In the genomic region with DNA sequence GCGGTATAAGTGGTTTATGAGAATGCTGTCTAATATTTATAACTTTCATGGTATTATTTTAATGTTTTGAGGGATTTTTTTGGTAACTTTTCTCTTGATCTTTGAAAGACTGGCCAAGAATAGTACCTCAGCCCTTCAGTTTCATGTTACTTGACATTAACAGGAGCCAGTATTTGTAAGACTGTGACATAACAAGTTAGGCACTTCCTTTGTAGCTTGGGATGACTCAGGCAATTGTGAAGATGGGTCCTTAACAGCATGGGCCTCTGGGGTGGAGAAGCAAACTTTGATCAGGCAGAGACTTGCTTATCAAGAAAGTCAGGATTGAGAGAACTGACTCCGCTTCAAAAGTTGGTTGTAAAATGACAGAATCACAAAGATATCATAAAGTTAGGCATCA, we compare ENCODE assay signal across 10 cellular contexts. TPM values are rescaled to one million over a fixed set of nuclear protein-coding genes. Genes with fewer than 3 reads are reported as not detected.
A peak's percentile ranks its signal among the peaks of the same experiment; 100 is the strongest.
DNase-seq lines count a peak whose midpoint lies in the region; ATAC-seq and TF ChIP-seq lines count a peak whose summit lies in the region.
"Had no signal": no experiment of that assay in that cellular context is flagged by ENCODE, and none has a peak within 500 bp of the region (broad histone marks: within the 10 kb centered on the region; RNA-seq: fewer than 3 reads in every experiment).

No MANE protein-coding gene starts in this region.

- intact Hi-C loops in HCT116 (cut with micrococcal nuclease) = no loop called here
- intact Hi-C loops in activated CD8-positive, alpha-beta T cell treated with anti-CD3 and anti-CD28 coated beads for 36 hours (cut with micrococcal nuclease) = no loop called here

- TF ChIP-seq RAD21 in HCT116 (IDR thresholded peaks at IDR 0.05; ENCODE audit: low read depth) (0 out of 2 replicates have a peak, but pooled peaks have one; percentile 4), SK-N-SH (IDR thresholded peaks at IDR 0.05; ENCODE audit: low read length) (no peak)

- CTCF ChIA-PET in HCT116 (lab: Charles Lee) (interaction anchor here (0.5 kb wide), 1 partner anchor 898 kb away, joined by 3 read pairs; no protein-coding TSS in a partner anchor), SK-N-SH (lab: Yijun Ruan, JAX) (no interaction called here)
- CTCF ChIA-PET in activated CD8-positive, alpha-beta T cell treated with anti-CD3 and anti-CD28 coated beads for 36 hours (lab: Charles Lee) = no interaction called here

- DNase-seq in HCT116 (ENCODE audit: low read depth, low spot score) (peak; percentile 28), SK-N-SH (no peak), fibroblast of villous mesenchyme (ENCODE audit: low read depth) (peak; percentile 76), smooth muscle cell of the brain vasculature (ENCODE audit: low read depth, low spot score) (peak; percentile 23), HuH-7 (ENCODE audit: low spot score) (no peak), foreskin melanocyte (no peak)
- DNase-seq in activated CD8-positive, alpha-beta T cell treated with anti-CD3 and anti-CD28 coated beads for 36 hours = no peak
- DNase-seq: activated effector memory CD4-positive, alpha-beta T cell treated with Interleukin-2 at 50 U/mL for 16 hours; Karpas-422; stimulated activated CD4-positive, alpha-beta T cell treated with anti-CD3 and anti-CD28 coated beads, Interleukin-1b, Interleukin-23, amount 100 ng/mL, for 48 hours had no signal

- POLR2A ChIA-PET in HCT116 (lab: Charles Lee) = no interaction called here
- POLR2A ChIA-PET in SK-N-SH (lab: Yijun Ruan, JAX) = no interaction called here
- POLR2A ChIA-PET in activated CD8-positive, alpha-beta T cell treated with anti-CD3 and anti-CD28 coated beads for 36 hours (lab: Charles Lee) = no interaction called here

- H3K27me3 ChIP-seq in HCT116 (ENCODE audit: insufficient read depth, low read length) (no peaks in the 10 kb centered on the region), SK-N-SH (ENCODE audit: insufficient read depth) (no peaks in the 10 kb centered on the region)

- RAD21 ChIA-PET in HCT116 (lab: Charles Lee; ENCODE audit: low non-redundant PET in 1 of 2, low total read pairs in 2 of 2, uncharacterized antibody in 2 of 2, unreplicated experiment in 2 of 2) = no interaction called here

- peak; percentile 32; the same call in 1 of the 2 replicates for ATAC-seq in HCT116
- no peak for ATAC-seq in activated CD8-positive, alpha-beta T cell treated with anti-CD3 and anti-CD28 coated beads for 36 hours

- no peak overlapping the region for H3K27ac Mint-ChIP-seq in activated CD8-positive, alpha-beta T cell treated with anti-CD3 and anti-CD28 coated beads for 36 hours

- H3K4me2 ChIP-seq in HCT116 (ENCODE audit: low read length) (peak overlapping the region; percentile 34), SK-N-SH (peak overlapping the region; percentile 20; the same call in 1 of the 2 replicates)

- no peak overlapping the region for H3K4me3 Mint-ChIP-seq in activated CD8-positive, alpha-beta T cell treated with anti-CD3 and anti-CD28 coated beads for 36 hours

- TF ChIP-seq POLR2A in HCT116 (IDR thresholded peaks at IDR 0.05; ENCODE audit: borderline replicate concordance, extremely low read depth, insufficient read depth, insufficient read length) = no peak

- H3K9me2 ChIP-seq in HCT116 (ENCODE audit: insufficient read depth) (no peaks in the 10 kb centered on the region), SK-N-SH (no peaks in the 10 kb centered on the region)

- H3K36me3 ChIP-seq in HCT116 (ENCODE audit: control insufficient read depth in 1 of 2, insufficient read depth in 2 of 2, low read length in 2 of 2) (no peaks in the 10 kb centered on the region), SK-N-SH (replicated peaks in 1 of 2; ENCODE audit: control insufficient read depth in 1 of 2, insufficient read depth in 2 of 2, low read length in 1 of 2) (peaks cover 50 to 51% of the 10 kb centered on the region in 2 experiments)

- TF ChIP-seq EP300 in SK-N-SH (IDR thresholded peaks at IDR 0.05; ENCODE audit: borderline replicate concordance in 1 of 2, low read depth in 1 of 2, low read length in 1 of 2) = peak; percentile 19 to 55; a peak in 1 of 4 replicates

- BruUV-seq in HCT116 (replicated peaks; lab: Mats Ljungman, UMichigan) = no TSS peak

- peaks cover 9 to 15% of the 10 kb centered on the region in 2 experiments; a peak in 3 of 4 replicates for H3K4me1 ChIP-seq in HCT116 (ENCODE audit: control insufficient read depth in 1 of 2, insufficient read depth in 2 of 2, low read length in 2 of 2)
- peaks cover 2 to 19% of the 10 kb centered on the region in 2 experiments for H3K4me1 ChIP-seq in SK-N-SH (ENCODE audit: control insufficient read depth in 1 of 2, insufficient read depth in 2 of 2, low read depth in 1 of 2, low read length in 1 of 2)

- no peaks in the 10 kb centered on the region for H3K79me2 ChIP-seq in HCT116 (ENCODE audit: insufficient read depth, low read length)
- H3K79me2 ChIP-seq in SK-N-SH (ENCODE audit: insufficient read depth) = no peaks in the 10 kb centered on the region

- H3K9me3 ChIP-seq in HCT116 (ENCODE audit: control insufficient read depth in 1 of 2, insufficient read depth in 1 of 2, low read depth in 1 of 2, low read length in 2 of 2) (no peaks in the 10 kb centered on the region; a peak in 1 of 4 replicates), SK-N-SH (0 out of 2 replicates have a peak, but pooled peaks cover 6% of the 10 kb centered on the region)

- WGBS in SK-N-SH (ENCODE audit: low lambda C conversion rate) = 70% methylated on average over 2 of the region's 2 CpGs

- peaks cover 20% of the 10 kb centered on the region for H3K27me3 Mint-ChIP-seq in activated CD8-positive, alpha-beta T cell treated with anti-CD3 and anti-CD28 coated beads for 36 hours

- H3K4me1 Mint-ChIP-seq in activated CD8-positive, alpha-beta T cell treated with anti-CD3 and anti-CD28 coated beads for 36 hours (ENCODE audit: low read depth) = no peaks in the 10 kb centered on the region

- H3K9me3 Mint-ChIP-seq in activated CD8-positive, alpha-beta T cell treated with anti-CD3 and anti-CD28 coated beads for 36 hours = peaks cover 1% of the 10 kb centered on the region

- H2AFZ ChIP-seq in HCT116 (ENCODE audit: low read depth, low read length, poor library complexity, severe bottlenecking) (peak overlapping the region; percentile 8), SK-N-SH (ENCODE audit: low read depth) (peak overlapping the region; percentile 61)

- no peaks in the 10 kb centered on the region for H4K20me1 ChIP-seq in HCT116 (ENCODE audit: insufficient read depth)
- no peaks in the 10 kb centered on the region for H4K20me1 ChIP-seq in SK-N-SH (ENCODE audit: insufficient read depth)

- H3F3A ChIP-seq in SK-N-SH (replicated peaks; ENCODE audit: insufficient read depth) = peaks cover 28% of the 10 kb centered on the region

- TF ChIP-seq CTCF in HCT116 (IDR thresholded peaks at IDR 0.05 in 2 of 3, conservative IDR thresholded peaks at IDR 0.05 in 1 of 3; ENCODE audit: borderline replicate concordance in 1 of 3, insufficient read depth in 1 of 3, low read depth in 2 of 3, low read length in 2 of 3) (no peak), SK-N-SH (IDR thresholded peaks at IDR 0.05) (no peak), fibroblast of villous mesenchyme (IDR thresholded peaks at IDR 0.05; ENCODE audit: insufficient read depth, low read depth, low read length) (no peak)
- TF ChIP-seq CTCF in activated CD8-positive, alpha-beta T cell treated with anti-CD3 and anti-CD28 coated beads for 36 hours (IDR thresholded peaks at IDR 0.05) = no peak

- H3K4me3 ChIP-seq in HCT116 (replicated peaks in 1 of 2; ENCODE audit: low read depth in 1 of 2, low read length in 2 of 2) (no peak overlapping the region), SK-N-SH (ENCODE audit: low read depth in 2 of 2, low read length in 1 of 2) (no peak overlapping the region), fibroblast of villous mesenchyme (ENCODE audit: low read depth, low read length) (no peak overlapping the region)

- H3K36me3 Mint-ChIP-seq in activated CD8-positive, alpha-beta T cell treated with anti-CD3 and anti-CD28 coated beads for 36 hours (ENCODE audit: low read depth) = no peaks in the 10 kb centered on the region

- H3K9ac ChIP-seq in HCT116 (ENCODE audit: low read length) (no peak overlapping the region), SK-N-SH (peak overlapping the region; percentile 39)

- H3K27ac ChIP-seq in HCT116 (ENCODE audit: low read depth, low read length) = peak overlapping the region; percentile 36; the same call in 1 of the 2 replicates
- H3K27ac ChIP-seq in SK-N-SH (ENCODE audit: low read depth in 2 of 2, low read length in 1 of 2) = peak overlapping the region; percentile 76 to 86

TF ChIP-seq in HCT116, 20 proteins besides CTCF, POLR2A, EP300 and RAD21 (continues in another document):
- no peak for TF ChIP-seq YY1 (IDR thresholded peaks at IDR 0.05; ENCODE audit: extremely low read depth, insufficient replicate concordance, low read depth, low read length)
- peak; percentile 31; the same call in 1 of the 2 replicates for TF ChIP-seq CEBPB (IDR thresholded peaks at IDR 0.05; ENCODE audit: low read depth)
- peak; percentile 55 for TF ChIP-seq FOSL1 (IDR thresholded peaks at IDR 0.05; ENCODE audit: low read depth)

RNA-seq across cellular contexts. Expression of a gene that starts 9.5 kb away (rescaled TPM):
- total RNA-seq in HCT116 (2021; ENCODE audit: unreplicated experiment) = 7.4 TPM
- polyA plus RNA-seq in HCT116 (2012) = 1.3 and 3.1 TPM in 2 replicates
- 7.2 and 10.4 TPM in 2 replicates for polyA plus RNA-seq in SK-N-SH (2012; rRNA removed)
- polyA plus RNA-seq in SK-N-SH (2012; cell fraction: cytosol; rRNA removed) = 10.5 and 13.2 TPM in 2 replicates
- polyA plus RNA-seq in SK-N-SH (2012; cell fraction: nucleus; rRNA removed) = 7.4 and 14.2 TPM in 2 replicates
- total RNA-seq in fibroblast of villous mesenchyme = 10.3 and 14.2 TPM in 2 replicates
- total RNA-seq in activated CD8-positive, alpha-beta T cell treated with anti-CD3 and anti-CD28 coated beads for 36 hours = not detected

RNA-seq across cellular contexts. Expression of a gene that starts 9.9 kb away (rescaled TPM):
- 2.8 TPM for total RNA-seq in HCT116 (2021; ENCODE audit: unreplicated experiment)
- 0.75 and 0.99 TPM in 2 replicates for polyA plus RNA-seq in HCT116 (2012)
- polyA plus RNA-seq in SK-N-SH (2012; rRNA removed) = 2.9 and 3.2 TPM in 2 replicates
- polyA plus RNA-seq in SK-N-SH (2012; cell fraction: cytosol; rRNA removed) = 4.4 TPM in 2 replicates
- polyA plus RNA-seq in SK-N-SH (2012; cell fraction: nucleus; rRNA removed) = 2.5 and 3.8 TPM in 2 replicates
- total RNA-seq in fibroblast of villous mesenchyme = 1.9 and 2.6 TPM in 2 replicates
- not detected for total RNA-seq in activated CD8-positive, alpha-beta T cell treated with anti-CD3 and anti-CD28 coated beads for 36 hours

RNA-seq across cellular contexts. Expression of a gene that starts 48.1 kb away (rescaled TPM):
- total RNA-seq in HCT116 (2021; ENCODE audit: unreplicated experiment) (35.9 TPM), fibroblast of villous mesenchyme (36.7 and 46.7 TPM in 2 replicates)
- polyA plus RNA-seq in HCT116 (2012) = 55.1 and 58.8 TPM in 2 replicates
- 193 and 236 TPM in 2 replicates for polyA plus RNA-seq in SK-N-SH (2012; rRNA removed)
- 223 and 271 TPM in 2 replicates for polyA plus RNA-seq in SK-N-SH (2012; cell fraction: cytosol; rRNA removed)
- 118 and 123 TPM in 2 replicates for polyA plus RNA-seq in SK-N-SH (2012; cell fraction: nucleus; rRNA removed)
- under 1 TPM; 0.36 to 0.41 TPM for total RNA-seq in activated CD8-positive, alpha-beta T cell treated with anti-CD3 and anti-CD28 coated beads for 36 hours

Comparison
In these comparisons a context has a peak if more than half of its experiments do, and no peak if none do; other contexts are left out.
1. DNase-seq: peak in HCT116 (single experiment), fibroblast of villous mesenchyme (single experiment) and smooth muscle cell of the brain vasculature (single experiment); none in SK-N-SH (single experiment), HuH-7 (single experiment), foreskin melanocyte (single experiment) and activated CD8-positive, alpha-beta T cell treated with anti-CD3 and anti-CD28 coated beads for 36 hours (single experiment).
2. RNA of a gene that starts 48.1 kb away (total RNA-seq): 36.7 to 46.7 TPM in fibroblast of villous mesenchyme and 35.9 TPM in HCT116 (single experiment); 0.36 to 0.41 TPM in activated CD8-positive, alpha-beta T cell treated with anti-CD3 and anti-CD28 coated beads for 36 hours; every median in the first group is over 10 times any median in the second.